Comparison of ENCODE assay signal across 8 cellular contexts in genomic region chr16:79287424-79287917, GRCh38.
DNase-seq lines count a peak whose midpoint lies in the region; ATAC-seq, FAIRE-seq and TF ChIP-seq lines count a peak whose summit lies in the region.

No MANE protein-coding gene starts in this region.

- H3K79me2 ChIP-seq in neural progenitor cell (ENCODE audit: low read depth), result no peaks in the 10 kb centered on the region

- H3K36me3 ChIP-seq in neural progenitor cell (no peaks in the 10 kb centered on the region), brain microvascular endothelial cell (replicated peaks) (no peaks in the 10 kb centered on the region)

- peaks cover 8% of the 10 kb centered on the region for H3K36me3 Mint-ChIP-seq in activated T-helper 1 cell treated with anti-CD3 and anti-CD28 coated beads, Interleukin-12 subunit alpha, Interleukin-12 subunit beta, Interleukin-2, Interleukin-4 antibody, amounts not matched to agents 30 ng/mL and 10 ng/mL and 1 ng/mL, durations not matched to agents 14 hours and 24 hours and 36 hours (ENCODE audit: low read depth)
- H3K36me3 Mint-ChIP-seq in neural progenitor cell, result no peaks in the 10 kb centered on the region

- DNase-seq in GM12891 (ENCODE audit: insufficient read length, low spot score) (no peak), neural progenitor cell (ENCODE audit: low spot score) (no peak), NCI-H2029 (lab: John Stamatoyannopoulos, UW) (no peak), cortex of kidney (lab: John Stamatoyannopoulos, UW) (no peak), DMS153 (lab: John Stamatoyannopoulos, UW) (no peak), brain microvascular endothelial cell (no peak)
- no peak for DNase-seq in activated T-helper 1 cell treated with anti-CD3 and anti-CD28 coated beads, Interleukin-12 subunit alpha, Interleukin-12 subunit beta, Interleukin-2, Interleukin-4 antibody, amounts not matched to agents 30 ng/mL and 10 ng/mL and 1 ng/mL, durations not matched to agents 14 hours and 24 hours and 36 hours (ENCODE audit: low spot score)

- H4K20me1 ChIP-seq in neural progenitor cell (ENCODE audit: low read depth), result no peaks in the 10 kb centered on the region

- peaks cover 4% of the 10 kb centered on the region for H3K4me1 ChIP-seq in neural progenitor cell

- no peak overlapping the region for H3K27ac ChIP-seq in neural progenitor cell
- H3K27ac ChIP-seq in brain microvascular endothelial cell, result no peak overlapping the region

- ATAC-seq in GM21529 (IDR thresholded peaks at IDR 0.05; ENCODE audit: unreplicated experiment), result peak; percentile 12

- H3K27me3 ChIP-seq in neural progenitor cell, result no peaks in the 10 kb centered on the region
- H3K27me3 ChIP-seq in brain microvascular endothelial cell (replicated peaks), result no peaks in the 10 kb centered on the region

- H3K9ac ChIP-seq in neural progenitor cell, result no peak overlapping the region

- no peaks in the 10 kb centered on the region for H3K9me3 ChIP-seq in neural progenitor cell (ENCODE audit: low read depth)

- H3F3A ChIP-seq in neural progenitor cell (ENCODE audit: low read depth), result no peaks in the 10 kb centered on the region

- intact Hi-C loops in activated T-helper 1 cell treated with anti-CD3 and anti-CD28 coated beads, Interleukin-12 subunit alpha, Interleukin-12 subunit beta, Interleukin-2, Interleukin-4 antibody, amounts not matched to agents 30 ng/mL and 10 ng/mL and 1 ng/mL, durations not matched to agents 14 hours and 24 hours and 36 hours (cut with micrococcal nuclease), result loop anchor here (1.0 kb wide), 3 partner anchors 9 to 29 kb away; no protein-coding TSS in a partner anchor

- peaks cover 10% of the 10 kb centered on the region for H3K27me3 Mint-ChIP-seq in activated T-helper 1 cell treated with anti-CD3 and anti-CD28 coated beads, Interleukin-12 subunit alpha, Interleukin-12 subunit beta, Interleukin-2, Interleukin-4 antibody, amounts not matched to agents 30 ng/mL and 10 ng/mL and 1 ng/mL, durations not matched to agents 14 hours and 24 hours and 36 hours (ENCODE audit: insufficient read depth)
- H3K27me3 Mint-ChIP-seq in neural progenitor cell (ENCODE audit: insufficient read depth, low read depth), result peaks cover 6% of the 10 kb centered on the region

- no peak for TF ChIP-seq CTCF in neural progenitor cell (IDR thresholded peaks at IDR 0.05)
- TF ChIP-seq CTCF in brain microvascular endothelial cell (IDR thresholded peaks at IDR 0.05; ENCODE audit: low read depth, low read length, missing control alignments), result no peak

- TF ChIP-seq POLR2A in GM12891 (IDR thresholded peaks at IDR 0.05; ENCODE audit: low read depth, low read length), result no peak

- H3K4me1 Mint-ChIP-seq in activated T-helper 1 cell treated with anti-CD3 and anti-CD28 coated beads, Interleukin-12 subunit alpha, Interleukin-12 subunit beta, Interleukin-2, Interleukin-4 antibody, amounts not matched to agents 30 ng/mL and 10 ng/mL and 1 ng/mL, durations not matched to agents 14 hours and 24 hours and 36 hours (ENCODE audit: low read depth), result peaks cover 51% of the 10 kb centered on the region
- peaks cover 17% of the 10 kb centered on the region for H3K4me1 Mint-ChIP-seq in neural progenitor cell

- H3K4me3 ChIP-seq in neural progenitor cell, result no peak overlapping the region
- no peak overlapping the region for H3K4me3 ChIP-seq in brain microvascular endothelial cell (ENCODE audit: low read depth, low read length)

- H3K9me3 Mint-ChIP-seq in activated T-helper 1 cell treated with anti-CD3 and anti-CD28 coated beads, Interleukin-12 subunit alpha, Interleukin-12 subunit beta, Interleukin-2, Interleukin-4 antibody, amounts not matched to agents 30 ng/mL and 10 ng/mL and 1 ng/mL, durations not matched to agents 14 hours and 24 hours and 36 hours, result peaks cover 13% of the 10 kb centered on the region
- H3K9me3 Mint-ChIP-seq in neural progenitor cell, result no peaks in the 10 kb centered on the region

- H2AFZ ChIP-seq in neural progenitor cell (replicated peaks), result no peak overlapping the region

- H3K4me2 ChIP-seq in neural progenitor cell, result no peak overlapping the region

- H3K27ac Mint-ChIP-seq in activated T-helper 1 cell treated with anti-CD3 and anti-CD28 coated beads, Interleukin-12 subunit alpha, Interleukin-12 subunit beta, Interleukin-2, Interleukin-4 antibody, amounts not matched to agents 30 ng/mL and 10 ng/mL and 1 ng/mL, durations not matched to agents 14 hours and 24 hours and 36 hours, result peak overlapping the region; percentile 77
- H3K27ac Mint-ChIP-seq in neural progenitor cell, result no peak overlapping the region

- H3K4me3 Mint-ChIP-seq in activated T-helper 1 cell treated with anti-CD3 and anti-CD28 coated beads, Interleukin-12 subunit alpha, Interleukin-12 subunit beta, Interleukin-2, Interleukin-4 antibody, amounts not matched to agents 30 ng/mL and 10 ng/mL and 1 ng/mL, durations not matched to agents 14 hours and 24 hours and 36 hours, result peak overlapping the region; percentile 51
- peak overlapping the region; percentile 1 for H3K4me3 Mint-ChIP-seq in neural progenitor cell

- in situ Hi-C loops in brain microvascular endothelial cell (cut with HindIII; ENCODE audit: low pct_ligation_motif_present, low sequenced_read_pairs), result no loop called here

- FAIRE-seq in GM12891 (lab: Jason Lieb, UNC), result peak; percentile 48

TF ChIP-seq in GM12891, 5 proteins besides CTCF, POLR2A, EP300 and RAD21:
- TF ChIP-seq TAF1 (IDR thresholded peaks at IDR 0.05; ENCODE audit: low read depth, low read length) (no peak), PAX5 (IDR thresholded peaks at IDR 0.05; ENCODE audit: insufficient read depth, low read length, severe bottlenecking) (no peak), SPI1 (IDR thresholded peaks at IDR 0.05; ENCODE audit: low read depth, low read length) (no peak), POU2F2 (IDR thresholded peaks at IDR 0.05; ENCODE audit: low read depth, low read length) (no peak)
